In genomic region chr17:6477831-6478383, GRCh38 we compare ENCODE assay signal across 1 cellular context.
TF ChIP-seq lines count a peak whose summit lies in the region.

No MANE protein-coding gene starts in this region.

TF ChIP-seq in IMR-90, 13 proteins besides CTCF, POLR2A, EP300 and RAD21:
- TF ChIP-seq CHD1 (IDR thresholded peaks at IDR 0.05; ENCODE audit: low read depth, low read length) (no peak), RFX5 (IDR thresholded peaks at IDR 0.05; ENCODE audit: low read depth, low read length) (no peak), NFE2L2 (IDR thresholded peaks at IDR 0.05; ENCODE audit: low read depth, low read length) (no peak), CEBPB (IDR thresholded peaks at IDR 0.05; ENCODE audit: low read depth, low read length) (no peak), RCOR1 (IDR thresholded peaks at IDR 0.05; ENCODE audit: insufficient replicate concordance, low read length) (no peak), BHLHE40 (IDR thresholded peaks at IDR 0.05; ENCODE audit: low read depth, low read length) (no peak), MXI1 (IDR thresholded peaks at IDR 0.05; ENCODE audit: borderline replicate concordance, low read depth, low read length) (no peak), FOS (IDR thresholded peaks at IDR 0.05; ENCODE audit: low read depth, low read length) (no peak), MAZ (IDR thresholded peaks at IDR 0.05; ENCODE audit: borderline replicate concordance, low read depth, low read length) (no peak), MAFK (IDR thresholded peaks at IDR 0.05; ENCODE audit: low read depth, low read length) (no peak), SMC3 (IDR thresholded peaks at IDR 0.05; ENCODE audit: low read depth, low read length) (no peak), USF2 (IDR thresholded peaks at IDR 0.05; ENCODE audit: low read depth, low read length) (no peak)
- TF ChIP-seq, protein P1, sequence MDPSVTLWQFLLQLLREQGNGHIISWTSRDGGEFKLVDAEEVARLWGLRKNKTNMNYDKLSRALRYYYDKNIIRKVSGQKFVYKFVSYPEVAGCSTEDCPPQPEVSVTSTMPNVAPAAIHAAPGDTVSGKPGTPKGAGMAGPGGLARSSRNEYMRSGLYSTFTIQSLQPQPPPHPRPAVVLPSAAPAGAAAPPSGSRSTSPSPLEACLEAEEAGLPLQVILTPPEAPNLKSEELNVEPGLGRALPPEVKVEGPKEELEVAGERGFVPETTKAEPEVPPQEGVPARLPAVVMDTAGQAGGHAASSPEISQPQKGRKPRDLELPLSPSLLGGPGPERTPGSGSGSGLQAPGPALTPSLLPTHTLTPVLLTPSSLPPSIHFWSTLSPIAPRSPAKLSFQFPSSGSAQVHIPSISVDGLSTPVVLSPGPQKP (IDR thresholded peaks at IDR 0.05; ENCODE audit: borderline replicate concordance, low read depth, low read length), result no peak
